In the genomic region with DNA sequence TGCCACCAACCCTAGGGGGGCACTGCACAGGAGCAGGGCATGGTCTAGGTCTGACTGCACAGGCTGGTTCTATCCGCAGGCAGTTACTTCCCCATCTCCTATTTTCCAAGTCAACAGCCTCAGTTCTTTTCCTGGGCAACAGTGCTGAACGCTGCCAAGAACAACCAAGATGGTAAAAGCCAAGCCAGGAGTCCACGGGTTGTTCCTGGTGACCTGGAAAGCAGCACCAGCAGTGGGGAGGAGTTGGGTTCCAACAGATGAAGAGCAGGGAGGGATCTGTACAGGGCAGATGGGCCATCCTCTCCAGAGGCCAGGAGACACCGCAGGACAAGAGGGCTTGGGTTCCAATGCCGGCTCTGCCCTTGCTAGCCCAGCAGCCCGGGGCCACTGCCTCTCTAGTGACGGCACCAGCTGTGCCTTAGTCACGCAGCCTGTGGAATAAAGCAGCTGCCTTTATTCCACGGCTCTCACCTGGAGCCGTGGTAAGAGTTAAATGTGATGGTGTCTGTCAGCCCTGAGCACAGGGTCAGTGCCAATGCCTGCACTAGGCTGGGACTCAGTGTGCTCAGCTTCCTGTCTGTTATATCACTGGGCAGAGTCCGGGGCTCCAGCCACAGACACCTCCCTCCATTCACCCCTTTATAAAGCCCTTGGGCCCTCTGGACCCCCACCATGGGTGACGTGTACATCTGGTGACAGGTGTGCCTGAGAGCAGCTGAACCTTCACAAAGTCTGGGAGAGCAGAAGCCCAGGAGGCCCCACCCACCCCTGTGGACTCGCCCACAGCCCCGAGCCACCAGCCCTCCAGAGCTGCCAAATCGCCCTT, we compare ENCODE assay signal across 17 cellular contexts. TPM values are rescaled to one million over a fixed set of nuclear protein-coding genes. Genes with fewer than 3 reads are reported as not detected.
DNase-seq lines count a peak whose midpoint lies in the region; ATAC-seq and TF ChIP-seq lines count a peak whose summit lies in the region.
"Had no signal": no experiment of that assay in that cellular context is flagged by ENCODE, and none has a peak within 500 bp of the region (broad histone marks: within the 10 kb centered on the region; RNA-seq: fewer than 3 reads in every experiment).

No MANE protein-coding gene starts in this region.

- peaks cover 21% of the 10 kb centered on the region for H3K4me1 Mint-ChIP-seq in activated CD4-positive, alpha-beta T cell treated with anti-CD3 and anti-CD28 coated beads for 36 hours
- peaks cover 0 to 22% (median 9%) of the 10 kb centered on the region in 4 donors for H3K4me1 Mint-ChIP-seq in naive thymus-derived CD8-positive, alpha-beta T cell

- TF ChIP-seq CTCF in ascending aorta (IDR thresholded peaks at IDR 0.05), result no peak
- TF ChIP-seq CTCF in thoracic aorta (IDR thresholded peaks at IDR 0.05), result no peak
- no peak for TF ChIP-seq CTCF in left ventricle myocardium inferior (IDR thresholded peaks at IDR 0.05; ENCODE audit: borderline replicate concordance)

- no peaks in the 10 kb centered on the region for H3K9me3 Mint-ChIP-seq in activated CD4-positive, alpha-beta T cell treated with anti-CD3 and anti-CD28 coated beads for 36 hours (ENCODE audit: low read depth)
- H3K9me3 Mint-ChIP-seq in naive thymus-derived CD8-positive, alpha-beta T cell, result no peaks in the 10 kb centered on the region
- H3K9me3 Mint-ChIP-seq: activated CD4-positive, alpha-beta memory T cell treated with anti-CD3 and anti-CD28 coated beads for 36 hours had no signal

- H3K27ac ChIP-seq in ascending aorta, result peak overlapping the region; percentile 34 to 39
- peak overlapping the region; percentile 32 to 40 for H3K27ac ChIP-seq in thoracic aorta
- H3K27ac ChIP-seq in left ventricle myocardium inferior (replicated peaks), result no peak overlapping the region
- H3K27ac ChIP-seq: BLaER1 had no signal

- no peaks in the 10 kb centered on the region for H3K9me3 ChIP-seq in ascending aorta
- no peaks in the 10 kb centered on the region for H3K9me3 ChIP-seq in thoracic aorta
- H3K9me3 ChIP-seq in left ventricle myocardium inferior (replicated peaks), result no peaks in the 10 kb centered on the region
- H3K9me3 ChIP-seq: BLaER1, tibial nerve had no signal

- no peak overlapping the region for H3K4me3 Mint-ChIP-seq in activated CD4-positive, alpha-beta T cell treated with anti-CD3 and anti-CD28 coated beads for 36 hours
- no peak overlapping the region for H3K4me3 Mint-ChIP-seq in naive thymus-derived CD8-positive, alpha-beta T cell
- H3K4me3 Mint-ChIP-seq: activated CD4-positive, alpha-beta memory T cell treated with anti-CD3 and anti-CD28 coated beads for 36 hours had no signal

- no peak for ATAC-seq in activated CD4-positive, alpha-beta T cell treated with anti-CD3 and anti-CD28 coated beads for 36 hours
- ATAC-seq in naive thymus-derived CD8-positive, alpha-beta T cell, result no peak
- ATAC-seq in thoracic aorta (ENCODE audit: insufficient number of reproducible peaks, low FRiP score, low read depth) (no peak), GM21619 (IDR thresholded peaks at IDR 0.05; ENCODE audit: unreplicated experiment) (no peak), GM18867 (IDR thresholded peaks at IDR 0.05; ENCODE audit: unreplicated experiment) (no peak)

- intact Hi-C loops in activated CD4-positive, alpha-beta T cell treated with anti-CD3 and anti-CD28 coated beads for 36 hours (cut with DNase I, micrococcal nuclease), result no loop called here
- intact Hi-C loops in ascending aorta (cut with DNase I) (no loop called here), left ventricle myocardium inferior (cut with micrococcal nuclease) (no loop called here)

- peaks cover 77% of the 10 kb centered on the region for H3K36me3 Mint-ChIP-seq in activated CD4-positive, alpha-beta T cell treated with anti-CD3 and anti-CD28 coated beads for 36 hours (ENCODE audit: low read depth)
- H3K36me3 Mint-ChIP-seq in naive thymus-derived CD8-positive, alpha-beta T cell, result peaks cover 18 to 96% (median 43%) of the 10 kb centered on the region in 3 donors

- peak overlapping the region; percentile 87 for H3K27ac Mint-ChIP-seq in activated CD4-positive, alpha-beta T cell treated with anti-CD3 and anti-CD28 coated beads for 36 hours
- peak overlapping the region; percentile 15 to 86 (median 70) for H3K27ac Mint-ChIP-seq in naive thymus-derived CD8-positive, alpha-beta T cell

- POLR2A ChIA-PET in activated CD4-positive, alpha-beta T cell treated with anti-CD3 and anti-CD28 coated beads for 36 hours (lab: Charles Lee), result no interaction called here
- POLR2A ChIA-PET in naive thymus-derived CD8-positive, alpha-beta T cell (lab: Charles Lee), result interaction anchor here (0.7 kb wide), 1 partner anchor 155 kb away, joined by 5 read pairs; no protein-coding TSS in a partner anchor

- H3K4me3 ChIP-seq in ascending aorta, result no peak overlapping the region
- no peak overlapping the region for H3K4me3 ChIP-seq in thoracic aorta
- H3K4me3 ChIP-seq in left ventricle myocardium inferior, result no peak overlapping the region
- H3K4me3 ChIP-seq: BLaER1, tibial nerve had no signal

- H3K36me3 ChIP-seq in ascending aorta, result peaks cover 51 to 76% of the 10 kb centered on the region in 2 donors
- H3K36me3 ChIP-seq in thoracic aorta, result peaks cover 46% of the 10 kb centered on the region
- H3K36me3 ChIP-seq in left ventricle myocardium inferior, result peaks cover 95% of the 10 kb centered on the region

- H3K4me1 ChIP-seq in ascending aorta (peaks cover 0 to 10% of the 10 kb centered on the region in 2 donors), thoracic aorta (ENCODE audit: control insufficient read depth in 1 of 2, low read depth in 2 of 2) (peaks cover 10 to 22% of the 10 kb centered on the region in 2 donors), left ventricle myocardium inferior (no peaks in the 10 kb centered on the region)

- H3K27me3 Mint-ChIP-seq in activated CD4-positive, alpha-beta T cell treated with anti-CD3 and anti-CD28 coated beads for 36 hours, result no peaks in the 10 kb centered on the region
- H3K27me3 Mint-ChIP-seq in naive thymus-derived CD8-positive, alpha-beta T cell, result no peaks in the 10 kb centered on the region
- H3K27me3 Mint-ChIP-seq: activated CD4-positive, alpha-beta memory T cell treated with anti-CD3 and anti-CD28 coated beads for 36 hours had no signal

- DNase-seq in activated CD4-positive, alpha-beta T cell treated with anti-CD3 and anti-CD28 coated beads for 36 hours, result no peak
- no peak for DNase-seq in activated CD4-positive, alpha-beta T cell treated with anti-CD3 and anti-CD28 coated beads, Interleukin-2, amount 50 U/mL, for 4 hours
- DNase-seq in ascending aorta (ENCODE audit: low spot score in 2 of 2) (no peak), thoracic aorta (ENCODE audit: low spot score) (no peak), left ventricle myocardium inferior (no peak)
- no peak for DNase-seq in naive thymus-derived CD8-positive, alpha-beta T cell
- DNase-seq: 8988T; activated CD4-positive, alpha-beta memory T cell treated with anti-CD3 and anti-CD28 coated beads for 36 hours; DND-41; kidney glomerular epithelial cell; midbrain; NCI-H146; stimulated activated CD4-positive, alpha-beta T cell treated with anti-CD3 and anti-CD28 coated beads, Interleukin-4, amount 100 ng/mL, for 1 hour had no signal

- CTCF ChIA-PET in activated CD4-positive, alpha-beta T cell treated with anti-CD3 and anti-CD28 coated beads for 36 hours (lab: Charles Lee), result interaction anchor here (1.3 kb wide), 1 partner anchor 46 kb away, joined by 4 read pairs; no protein-coding TSS in a partner anchor

- H3K27me3 ChIP-seq in ascending aorta (no peaks in the 10 kb centered on the region), thoracic aorta (replicated peaks; ENCODE audit: insufficient read depth) (no peaks in the 10 kb centered on the region), left ventricle myocardium inferior (ENCODE audit: low read depth) (no peaks in the 10 kb centered on the region)
- H3K27me3 ChIP-seq: BLaER1, tibial nerve had no signal

RNA-seq across cellular contexts. Expression of a gene that starts 44.9 kb away (rescaled TPM):
- 10 to 100 TPM; 50.2 to 72.5 TPM for total RNA-seq in activated CD4-positive, alpha-beta T cell treated with anti-CD3 and anti-CD28 coated beads for 36 hours
- total RNA-seq in ascending aorta (16.0 TPM), thoracic aorta (10 to 100 TPM; 35.7 to 49.6 TPM), left ventricle myocardium inferior (46.0 TPM)
- 100 to 1,000 TPM; 228 to 256 TPM for total RNA-seq in naive thymus-derived CD8-positive, alpha-beta T cell
- 10 to 100 TPM; 10.9 to 18.2 (median 15.2) TPM for polyA plus RNA-seq in naive thymus-derived CD8-positive, alpha-beta T cell

RNA-seq across cellular contexts. Expression of a gene that starts 52.0 kb away (rescaled TPM):
- 100 to 1,000 TPM; 107 to 117 TPM for total RNA-seq in activated CD4-positive, alpha-beta T cell treated with anti-CD3 and anti-CD28 coated beads for 36 hours
- 21.9 TPM for total RNA-seq in ascending aorta
- total RNA-seq in naive thymus-derived CD8-positive, alpha-beta T cell, result 100 to 1,000 TPM; 128 to 138 TPM
- 10 to 100 TPM; 23.5 to 59.1 (median 42.3) TPM for polyA plus RNA-seq in naive thymus-derived CD8-positive, alpha-beta T cell
- total RNA-seq in thoracic aorta, result 10 to 100 TPM; 26.5 to 37.0 TPM
- total RNA-seq in left ventricle myocardium inferior, result 16.3 TPM
